2 cellular contexts compared by ENCODE assay signal in the genomic region with DNA sequence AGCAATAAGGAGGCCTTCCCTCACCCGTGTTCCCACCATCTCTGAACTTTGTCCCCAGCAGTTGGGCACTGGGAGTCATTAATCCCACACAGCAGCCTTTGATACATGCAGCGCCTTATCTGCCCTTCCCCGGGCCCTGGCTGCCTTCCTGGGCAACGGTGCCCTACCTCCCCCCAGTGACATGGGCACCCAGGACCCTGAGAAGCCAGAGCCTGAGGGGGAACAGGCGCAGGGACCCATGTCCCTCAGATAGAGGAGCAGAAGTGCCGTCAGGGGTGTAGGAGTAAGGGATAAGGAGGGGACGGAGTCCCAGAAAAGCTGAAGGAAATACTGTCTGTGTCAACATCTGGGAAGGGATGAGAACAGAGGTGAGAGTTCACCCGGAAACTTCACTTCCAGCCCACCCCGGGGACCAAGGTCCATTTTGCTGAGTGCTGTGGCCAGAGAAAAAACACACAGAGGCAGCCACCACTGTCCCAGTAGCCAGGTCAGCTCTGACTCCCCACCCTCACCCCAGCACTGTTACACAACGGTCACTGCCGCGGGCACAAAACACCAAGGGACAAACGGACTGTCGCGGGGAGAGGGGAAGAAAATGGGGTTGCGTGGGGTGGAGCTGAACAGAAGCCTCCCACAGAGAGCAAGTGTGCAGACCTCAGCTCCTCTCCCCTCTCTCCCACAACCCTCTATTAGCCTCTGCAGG.
TF ChIP-seq lines count a peak whose summit lies in the region.

No MANE protein-coding gene starts in this region.

TF ChIP-seq in HEK293, 187 proteins besides CTCF, POLR2A, EP300 and RAD21:
- no peak for TF ChIP-seq ZNF596 (tag by site-specific recombination; IDR thresholded peaks at IDR 0.05)
- no peak for TF ChIP-seq ZNF324 (tag by site-specific recombination; IDR thresholded peaks at IDR 0.05)
- peak; percentile 56; the same call in 1 of the 2 replicates for TF ChIP-seq MZF1 (tag by site-specific recombination; IDR thresholded peaks at IDR 0.05; ENCODE audit: borderline replicate concordance)

TF ChIP-seq in K562, 482 proteins besides CTCF, POLR2A, EP300 and RAD21:
- TF ChIP-seq, protein P1, sequence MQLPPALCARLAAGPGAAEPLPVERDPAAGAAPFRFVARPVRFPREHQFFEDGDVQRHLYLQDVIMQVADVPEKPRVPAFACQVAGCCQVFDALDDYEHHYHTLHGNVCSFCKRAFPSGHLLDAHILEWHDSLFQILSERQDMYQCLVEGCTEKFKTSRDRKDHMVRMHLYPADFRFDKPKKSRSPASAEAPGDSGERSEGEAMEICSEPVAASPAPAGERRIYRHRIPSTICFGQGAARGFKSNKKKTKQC (CRISPR knock-in tag; IDR thresholded peaks at IDR 0.05), result no peak
- no peak for TF ChIP-seq NR2C1 (IDR thresholded peaks at IDR 0.05)
- peak; percentile 27; the same call in 1 of the 2 replicates for TF ChIP-seq NR2C1 (tag; IDR thresholded peaks at IDR 0.05)
- no peak for TF ChIP-seq KAT7 (CRISPR knock-in tag; IDR thresholded peaks at IDR 0.05; ENCODE audit: borderline replicate concordance)
- no peak for TF ChIP-seq SMARCA4 (IDR thresholded peaks at IDR 0.05)
TF ChIP-seq in K562: peak in this region for 1.
